In genomic region chr7:17601921-17602320, GRCh38 we compare ENCODE assay signal across 33 cellular contexts.
"Had no signal": no experiment of that assay in that cellular context is flagged by ENCODE, and none has a peak within 500 bp of the region (broad histone marks: within the 10 kb centered on the region; RNA-seq: fewer than 3 reads in every experiment).

No MANE protein-coding gene starts in this region.

- H3K4me3 ChIP-seq: esophagus squamous epithelium, gastrocnemius medialis, left ventricle myocardium inferior, lung, pancreas, prostate gland, skin epidermis, thoracic aorta had no signal

- H3K36me3 Mint-ChIP-seq: stimulated activated effector memory CD8-positive, alpha-beta T cell treated with anti-CD3 and anti-CD28 coated beads, Interleukin-12 subunit alpha, Interleukin-12 subunit beta, amount 100 ng/mL, for 72 hours; WTC11 had no signal

- H3K4me3 Mint-ChIP-seq: activated CD8-positive, alpha-beta T cell treated with anti-CD3 and anti-CD28 coated beads for 36 hours; activated T-cell treated with anti-CD3 and anti-CD28 coated beads, Interleukin-2, amount 50 U/mL, for 4 hours; activated T-helper 17 cell treated with anti-CD3 and anti-CD28 coated beads, Interleukin-2, amount 50 U/mL, for 72 hours; dendritic cell treated with granulocyte-macrophage colony-stimulating factor and Interleukin-4, amounts not matched to agents 40 ng/mL and 50 ng/mL, for 4 days; endodermal cell; mesothelial cell of epicardium; naive B cell; stimulated activated effector memory CD8-positive, alpha-beta T cell treated with anti-CD3 and anti-CD28 coated beads, Interleukin-12 subunit alpha, Interleukin-12 subunit beta, amount 100 ng/mL, for 72 hours; stimulated activated naive CD8-positive, alpha-beta T cell treated with anti-CD3 and anti-CD28 coated beads, Interleukin-15, Interleukin-2, amounts not matched to agents 100 ng/mL and 50 ng/mL, for 24 hours; T-helper 17 cell; WTC11 had no signal

- H3K4me1 Mint-ChIP-seq: activated T-helper 17 cell treated with anti-CD3 and anti-CD28 coated beads, Interleukin-2, amount 50 U/mL, for 72 hours; endodermal cell; mesothelial cell of epicardium; naive B cell; stimulated activated effector memory CD8-positive, alpha-beta T cell treated with anti-CD3 and anti-CD28 coated beads, Interleukin-12 subunit alpha, Interleukin-12 subunit beta, amount 100 ng/mL, for 72 hours; T-helper 17 cell had no signal

- H3K27me3 Mint-ChIP-seq: dendritic cell treated with granulocyte-macrophage colony-stimulating factor and Interleukin-4, amounts not matched to agents 40 ng/mL and 50 ng/mL, for 4 days had no signal

- H3K4me1 ChIP-seq: gastrocnemius medialis, left ventricle myocardium inferior, prostate gland had no signal

- H3K27ac ChIP-seq: brain microvascular endothelial cell, esophagus squamous epithelium, gastrocnemius medialis, left ventricle myocardium inferior, pancreas, prostate gland, thoracic aorta had no signal

- ATAC-seq: activated CD8-positive, alpha-beta T cell treated with anti-CD3 and anti-CD28 coated beads for 36 hours; activated T-cell treated with anti-CD3 and anti-CD28 coated beads, Interleukin-2, amount 50 U/mL, for 4 hours; activated T-helper 17 cell treated with anti-CD3 and anti-CD28 coated beads, Interleukin-2, amount 50 U/mL, for 72 hours; gastrocnemius medialis; pancreas; sciatic nerve; T-helper 17 cell; WTC11 had no signal

- H3K27ac Mint-ChIP-seq: activated CD8-positive, alpha-beta T cell treated with anti-CD3 and anti-CD28 coated beads for 36 hours; activated T-helper 17 cell treated with anti-CD3 and anti-CD28 coated beads, Interleukin-2, amount 50 U/mL, for 72 hours; dendritic cell treated with granulocyte-macrophage colony-stimulating factor and Interleukin-4, amounts not matched to agents 40 ng/mL and 50 ng/mL, for 4 days; endodermal cell; mesothelial cell of epicardium; stimulated activated effector memory CD8-positive, alpha-beta T cell treated with anti-CD3 and anti-CD28 coated beads, Interleukin-12 subunit alpha, Interleukin-12 subunit beta, amount 100 ng/mL, for 72 hours; stimulated activated naive CD8-positive, alpha-beta T cell treated with anti-CD3 and anti-CD28 coated beads, Interleukin-15, Interleukin-2, amounts not matched to agents 100 ng/mL and 50 ng/mL, for 24 hours; T-helper 17 cell; WTC11 had no signal

- H3K27me3 ChIP-seq: brain microvascular endothelial cell, esophagus squamous epithelium, gastrocnemius medialis, pancreas had no signal

- H3K36me3 ChIP-seq: brain microvascular endothelial cell, esophagus squamous epithelium, gastrocnemius medialis, left ventricle myocardium inferior, pancreas, prostate gland, thoracic aorta had no signal

- DNase-seq: activated CD4-positive, alpha-beta T cell treated with anti-CD3 and anti-CD28 coated beads for 1 hour; activated CD4-positive, alpha-beta T cell treated with anti-CD3 and anti-CD28 coated beads, Interleukin-2, amount 50 U/mL, for 1 hour; activated CD8-positive, alpha-beta T cell treated with anti-CD3 and anti-CD28 coated beads for 36 hours; activated gamma-delta T cell treated with Interleukin-2 at 50 U/mL for 16 hours; activated naive CD4-positive, alpha-beta T cell treated with anti-CD3 and anti-CD28 coated beads, Interleukin-2, amount 50 U/mL, for 16 hours; activated T-cell treated with anti-CD3 and anti-CD28 coated beads, Interleukin-2, amount 50 U/mL, for 4 hours; amniotic stem cell; brain microvascular endothelial cell; caudate nucleus; endodermal cell; esophagus squamous epithelium; gastrocnemius medialis; glutamatergic neuron; left ventricle myocardium inferior; naive B cell; pancreas; retina; stimulated activated CD4-positive, alpha-beta T cell treated with anti-CD3 and anti-CD28 coated beads, Interleukin-12 subunit alpha, Interleukin-12 subunit beta, amount 100 ng/mL, for 4 hours; stimulated activated CD4-positive, alpha-beta T cell treated with anti-CD3 and anti-CD28 coated beads, Interleukin-4, amount 100 ng/mL, for 24 hours; T-helper 17 cell; T1000; trophoblast cell had no signal
